1 cellular context compared by ENCODE assay signal in genomic region chr14:71411280-71411595, GRCh38.
TF ChIP-seq lines count a peak whose summit lies in the region.

No MANE protein-coding gene starts in this region.

TF ChIP-seq in HEK293T, 16 proteins besides CTCF, POLR2A, EP300 and RAD21 (continued from another document):
- no peak for TF ChIP-seq SUZ12 (IDR thresholded peaks at IDR 0.05)
- TF ChIP-seq SP1 (IDR thresholded peaks at IDR 0.05): no peak
- TF ChIP-seq ARNT (IDR thresholded peaks at IDR 0.05): no peak
- no peak for TF ChIP-seq LEF1 (IDR thresholded peaks at IDR 0.05; ENCODE audit: borderline replicate concordance)
- no peak for TF ChIP-seq PKNOX1 (IDR thresholded peaks at IDR 0.05)
- TF ChIP-seq L3MBTL2 (conservative IDR thresholded peaks at IDR 0.05): no peak
- no peak for TF ChIP-seq FOXK2 (IDR thresholded peaks at IDR 0.05)
- no peak for TF ChIP-seq BHLHE40 (IDR thresholded peaks at IDR 0.05; ENCODE audit: borderline replicate concordance)
- no peak for TF ChIP-seq CTBP1 (IDR thresholded peaks at IDR 0.05; ENCODE audit: borderline replicate concordance)
- no peak for TF ChIP-seq HDGF (IDR thresholded peaks at IDR 0.05; ENCODE audit: borderline replicate concordance)
- no peak for TF ChIP-seq FOXM1 (IDR thresholded peaks at IDR 0.05; ENCODE audit: borderline replicate concordance)
- TF ChIP-seq ELF4 (IDR thresholded peaks at IDR 0.05): no peak
- TF ChIP-seq NFRKB (IDR thresholded peaks at IDR 0.05): no peak
- no peak for TF ChIP-seq ZNF384 (IDR thresholded peaks at IDR 0.05)
